Comparison of ENCODE assay signal across 30 cellular contexts in genomic region chr1:39620659-39621165, GRCh38. TPM values are rescaled to one million over a fixed set of nuclear protein-coding genes. Genes with fewer than 3 reads are reported as not detected.
"Had no signal": no experiment of that assay in that cellular context is flagged by ENCODE, and none has a peak within 500 bp of the region (broad histone marks: within the 10 kb centered on the region; RNA-seq: fewer than 3 reads in every experiment).

No MANE protein-coding gene starts in this region.

- H3K36me3 ChIP-seq: brain microvascular endothelial cell had no signal

- H3K27ac ChIP-seq: brain microvascular endothelial cell, SJCRH30, WERI-Rb-1 had no signal

- H3K4me2 ChIP-seq: SK-N-SH had no signal

- H3K4me3 Mint-ChIP-seq: activated CD4-positive, alpha-beta memory T cell treated with anti-CD3 and anti-CD28 coated beads, Interleukin-2, amount 10 ng/mL, durations not matched to agents 7 days and 5 days; activated CD4-positive, alpha-beta T cell treated with anti-CD3 and anti-CD28 coated beads for 36 hours; activated naive CD4-positive, alpha-beta T cell treated with anti-CD3 and anti-CD28 coated beads, Interleukin-2, amount 10 ng/mL, durations not matched to agents 7 days and 5 days; activated naive CD8-positive, alpha-beta T cell treated with anti-CD3 and anti-CD28 coated beads for 36 hours had no signal

- DNase-seq: activated CD4-positive, alpha-beta memory T cell treated with anti-CD3 and anti-CD28 coated beads, Interleukin-2, amount 10 ng/mL, durations not matched to agents 7 days and 5 days; activated CD4-positive, alpha-beta T cell treated with anti-CD3 and anti-CD28 coated beads for 36 hours; activated CD4-positive, alpha-beta T cell treated with anti-CD3 and anti-CD28 coated beads, Interleukin-2, amount 50 U/mL, for 1 hour; activated gamma-delta T cell treated with Interleukin-2 at 50 U/mL for 16 hours; activated naive CD4-positive, alpha-beta T cell treated with anti-CD3 and anti-CD28 coated beads, Interleukin-2, amount 10 ng/mL, durations not matched to agents 7 days and 5 days; activated naive CD8-positive, alpha-beta T cell treated with anti-CD3 and anti-CD28 coated beads for 36 hours; activated T-cell treated with anti-CD3 and anti-CD28 coated beads for 4 hours; activated T-cell treated with anti-CD3 and anti-CD28 coated beads, Interleukin-2, amount 50 U/mL, for 48 hours; brain microvascular endothelial cell; caudate nucleus; KG1; NCI-H1092; NCI-H1417; NCI-H1930; NCI-H2107; NCI-H2171 treated with DMSO at 0.1 percent for 48 hours; NCI-H226; NCI-H526; NCI-H774; SK-N-SH; T-helper 1 cell; WERI-Rb-1 had no signal

- H3K4me3 ChIP-seq: SJCRH30 had no signal

- H3K4me1 Mint-ChIP-seq: activated CD4-positive, alpha-beta memory T cell treated with anti-CD3 and anti-CD28 coated beads, Interleukin-2, amount 10 ng/mL, durations not matched to agents 7 days and 5 days; activated CD4-positive, alpha-beta T cell treated with anti-CD3 and anti-CD28 coated beads for 36 hours; activated naive CD4-positive, alpha-beta T cell treated with anti-CD3 and anti-CD28 coated beads, Interleukin-2, amount 10 ng/mL, durations not matched to agents 7 days and 5 days; activated naive CD8-positive, alpha-beta T cell treated with anti-CD3 and anti-CD28 coated beads for 36 hours had no signal

- H3K4me1 ChIP-seq: SJCRH30 had no signal

- H3K36me3 Mint-ChIP-seq: activated naive CD4-positive, alpha-beta T cell treated with anti-CD3 and anti-CD28 coated beads, Interleukin-2, amount 10 ng/mL, durations not matched to agents 7 days and 5 days; activated naive CD8-positive, alpha-beta T cell treated with anti-CD3 and anti-CD28 coated beads for 36 hours had no signal

- H3K9me3 Mint-ChIP-seq: activated CD4-positive, alpha-beta memory T cell treated with anti-CD3 and anti-CD28 coated beads, Interleukin-2, amount 10 ng/mL, durations not matched to agents 7 days and 5 days; activated naive CD4-positive, alpha-beta T cell treated with anti-CD3 and anti-CD28 coated beads, Interleukin-2, amount 10 ng/mL, durations not matched to agents 7 days and 5 days; activated naive CD8-positive, alpha-beta T cell treated with anti-CD3 and anti-CD28 coated beads for 36 hours; activated T-helper 2 cell treated with anti-CD3 and anti-CD28 coated beads, Interferon-gamma antibody, Interleukin-2, Interleukin-4, amounts not matched to agents 10 μg/mL and 5 μg/mL and 100 μg/mL, durations not matched to agents 14 hours and 24 hours and 36 hours had no signal

- ATAC-seq: activated CD4-positive, alpha-beta T cell treated with anti-CD3 and anti-CD28 coated beads for 36 hours had no signal

- H3K27me3 ChIP-seq: brain microvascular endothelial cell, SJCRH30 had no signal

- H3K9ac ChIP-seq: SK-N-SH had no signal

- H3K27ac Mint-ChIP-seq: activated CD4-positive, alpha-beta memory T cell treated with anti-CD3 and anti-CD28 coated beads, Interleukin-2, amount 10 ng/mL, durations not matched to agents 7 days and 5 days; activated CD4-positive, alpha-beta T cell treated with anti-CD3 and anti-CD28 coated beads for 36 hours; activated naive CD4-positive, alpha-beta T cell treated with anti-CD3 and anti-CD28 coated beads, Interleukin-2, amount 10 ng/mL, durations not matched to agents 7 days and 5 days; activated naive CD8-positive, alpha-beta T cell treated with anti-CD3 and anti-CD28 coated beads for 36 hours; activated T-helper 2 cell treated with anti-CD3 and anti-CD28 coated beads, Interferon-gamma antibody, Interleukin-2, Interleukin-4, amounts not matched to agents 10 μg/mL and 5 μg/mL and 100 μg/mL, durations not matched to agents 14 hours and 24 hours and 36 hours had no signal

- H3K9me3 ChIP-seq: SJCRH30, SK-N-SH had no signal

RNA-seq across cellular contexts. Expression of gene HEYL, which starts 18.7 kb away (rescaled TPM):
- total RNA-seq: activated CD4-positive, alpha-beta memory T cell treated with anti-CD3 and anti-CD28 coated beads, Interleukin-2, amount 10 ng/mL, durations not matched to agents 7 days and 5 days; MCF 10A; OCI-LY7; RPMI7951 had no signal
- polyA plus RNA-seq: SK-N-SH had no signal

RNA-seq across cellular contexts. Expression of gene NT5C1A, which starts 51.2 kb away (rescaled TPM):
- total RNA-seq: activated CD4-positive, alpha-beta memory T cell treated with anti-CD3 and anti-CD28 coated beads, Interleukin-2, amount 10 ng/mL, durations not matched to agents 7 days and 5 days; activated CD8-positive, alpha-beta memory T cell treated with anti-CD3 and anti-CD28 coated beads for 36 hours; MCF 10A; NCI-H460; OCI-LY7; RPMI7951; T-helper 2 cell treated with Interferon-gamma antibody and Interleukin-4, amounts not matched to agents 100 ng/mL and 5 ng/mL, for 36 hours had no signal
